Comparison of ENCODE assay signal across 20 cellular contexts in the genomic region with DNA sequence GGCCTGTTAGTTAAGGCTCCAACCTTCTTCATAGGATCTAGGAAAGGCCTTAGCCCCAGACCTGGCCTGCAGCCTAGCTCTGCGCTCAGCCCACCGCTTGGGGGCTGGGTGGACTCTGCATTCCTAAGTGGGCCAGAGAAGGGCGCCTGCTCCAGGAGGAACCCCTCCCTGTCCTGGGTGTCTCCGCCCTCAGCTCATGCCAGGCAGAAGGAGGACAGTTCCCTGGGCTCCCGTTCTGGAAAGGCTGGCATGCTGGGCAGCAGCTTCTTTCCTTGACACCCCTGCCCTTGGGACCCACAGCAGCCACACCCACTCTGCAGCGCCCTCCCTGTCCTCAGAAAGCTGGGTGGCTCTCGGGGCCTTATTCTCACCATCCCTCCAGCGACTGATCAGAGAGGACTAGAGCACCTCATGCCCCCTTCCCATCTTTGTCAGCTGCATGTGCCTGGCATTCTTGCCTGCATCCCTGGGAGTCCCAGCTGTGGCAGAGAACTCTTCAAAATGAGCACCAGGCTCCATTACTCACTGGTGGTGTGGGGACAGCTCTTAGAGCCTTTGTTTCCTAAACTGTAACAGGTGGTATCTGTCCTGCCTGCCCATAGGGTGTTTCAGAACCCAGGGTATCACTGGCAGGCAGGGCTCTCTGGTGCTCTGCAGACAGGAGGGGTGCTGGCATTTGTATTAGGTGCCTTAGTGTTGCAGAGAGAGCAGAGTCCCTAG. TPM values are rescaled to one million over a fixed set of nuclear protein-coding genes. Genes with fewer than 3 reads are reported as not detected.
DNase-seq lines count a peak whose midpoint lies in the region; TF ChIP-seq lines count a peak whose summit lies in the region.
"Had no signal": no experiment of that assay in that cellular context is flagged by ENCODE, and none has a peak within 500 bp of the region (broad histone marks: within the 10 kb centered on the region; RNA-seq: fewer than 3 reads in every experiment).

No MANE protein-coding gene starts in this region.

- no peaks in the 10 kb centered on the region for H3K27me3 ChIP-seq in skeletal muscle tissue (ENCODE audit: control insufficient read depth in 3 of 3, insufficient read depth in 3 of 3, low read length in 3 of 3)
- no peaks in the 10 kb centered on the region for H3K27me3 ChIP-seq in effector memory CD4-positive, alpha-beta T cell (replicated peaks; ENCODE audit: control insufficient read depth, insufficient read depth, low read length, poor library complexity, severe bottlenecking)

- peak overlapping the region in 2 of 3 donors; percentile 33 to 60 for H3K9ac ChIP-seq in skeletal muscle tissue (ENCODE audit: low read depth in 1 of 3, low read length in 3 of 3)
- H3K9ac ChIP-seq: KMS-11 had no signal

- no peak overlapping the region for H3K4me3 Mint-ChIP-seq in brain
- H3K4me3 Mint-ChIP-seq: activated CD4-positive, alpha-beta memory T cell treated with anti-CD3 and anti-CD28 coated beads, Interleukin-2, amount 10 ng/mL, durations not matched to agents 7 days and 5 days; CD4-positive, alpha-beta T cell; HFFc6 had no signal

- peaks cover 21 to 29% (median 27%) of the 10 kb centered on the region in 3 donors for H3K4me1 ChIP-seq in skeletal muscle tissue (ENCODE audit: control insufficient read depth in 3 of 3, insufficient read depth in 3 of 3, low read length in 3 of 3)
- H3K4me1 ChIP-seq in effector memory CD4-positive, alpha-beta T cell (ENCODE audit: control insufficient read depth, insufficient read depth, low read length, poor library complexity, severe bottlenecking): no peaks in the 10 kb centered on the region

- DNase-seq in ELF-1 (ENCODE audit: low read depth, low spot score) (peak; percentile 50), midbrain (lab: John Stamatoyannopoulos, UW) (peak; percentile 22), NCI-H128 (lab: John Stamatoyannopoulos, UW; ENCODE audit: unreplicated experiment) (no peak), kidney glomerular epithelial cell (lab: John Stamatoyannopoulos, UW) (no peak), DMS79 treated with DMSO at 0.1 percent for 48 hours (lab: John Stamatoyannopoulos, UW) (no peak)
- no peak for DNase-seq in effector memory CD4-positive, alpha-beta T cell
- DNase-seq: activated CD4-positive, alpha-beta memory T cell treated with anti-CD3 and anti-CD28 coated beads, Interleukin-2, amount 10 ng/mL, durations not matched to agents 7 days and 5 days; activated CD4-positive, CD25-positive, alpha-beta regulatory T cell; activated effector memory CD4-positive, alpha-beta T cell treated with anti-CD3 and anti-CD28 coated beads, Interleukin-2, amount 50 U/mL, for 16 hours; activated T-cell treated with anti-CD3 and anti-CD28 coated beads for 4 hours; CD4-positive, alpha-beta T cell; DMS 273 treated with DMSO at 0.1 percent for 48 hours; NCI-H2171 treated with DMSO at 0.1 percent for 48 hours; NCI-H526 treated with DMSO at 0.1 percent for 48 hours; retina had no signal

- H3K36me3 Mint-ChIP-seq in brain: peaks cover 11% of the 10 kb centered on the region

- peaks cover 0 to 25% (median 14%) of the 10 kb centered on the region in 3 donors for H3K36me3 ChIP-seq in skeletal muscle tissue (ENCODE audit: control insufficient read depth in 3 of 3, insufficient read depth in 3 of 3, low read length in 3 of 3)
- H3K36me3 ChIP-seq in effector memory CD4-positive, alpha-beta T cell (ENCODE audit: control insufficient read depth, insufficient read depth, low read length): no peaks in the 10 kb centered on the region

- TF ChIP-seq CTCF in brain (conservative IDR thresholded peaks at IDR 0.05): no peak

- H3K4me3 ChIP-seq in skeletal muscle tissue (ENCODE audit: low read length in 3 of 3): no peak overlapping the region
- no peak overlapping the region for H3K4me3 ChIP-seq in effector memory CD4-positive, alpha-beta T cell (ENCODE audit: insufficient read depth, low read depth, low read length, poor library complexity, severe bottlenecking)
- H3K4me3 ChIP-seq: lung had no signal

- H3K27ac ChIP-seq in skeletal muscle tissue (ENCODE audit: low read depth, low read length): peak overlapping the region; percentile 76
- H3K27ac ChIP-seq in effector memory CD4-positive, alpha-beta T cell (ENCODE audit: insufficient read depth, low read length, poor library complexity, severe bottlenecking): no peak overlapping the region
- H3K27ac ChIP-seq: KMS-11 had no signal

- H3K27me3 Mint-ChIP-seq in brain: no peaks in the 10 kb centered on the region
- H3K27me3 Mint-ChIP-seq: activated CD4-positive, alpha-beta memory T cell treated with anti-CD3 and anti-CD28 coated beads, Interleukin-2, amount 10 ng/mL, durations not matched to agents 7 days and 5 days; CD4-positive, alpha-beta T cell had no signal

- peaks cover 23% of the 10 kb centered on the region for H3K4me1 Mint-ChIP-seq in brain

- no peaks in the 10 kb centered on the region for H3K9me3 ChIP-seq in skeletal muscle tissue (ENCODE audit: control insufficient read depth in 3 of 3, low read length in 3 of 3)
- no peaks in the 10 kb centered on the region for H3K9me3 ChIP-seq in effector memory CD4-positive, alpha-beta T cell (ENCODE audit: control insufficient read depth, low read length)

- H3K9me3 Mint-ChIP-seq in brain: no peaks in the 10 kb centered on the region
- H3K9me3 Mint-ChIP-seq: activated CD4-positive, alpha-beta memory T cell treated with anti-CD3 and anti-CD28 coated beads, Interleukin-2, amount 10 ng/mL, durations not matched to agents 7 days and 5 days; CD4-positive, alpha-beta T cell; HFFc6 had no signal

- H3K27ac Mint-ChIP-seq in brain: peak overlapping the region in 4 of 5 experiments; percentile 43 to 99 (median 84)
- H3K27ac Mint-ChIP-seq: activated CD4-positive, alpha-beta memory T cell treated with anti-CD3 and anti-CD28 coated beads, Interleukin-2, amount 10 ng/mL, durations not matched to agents 7 days and 5 days; CD4-positive, alpha-beta T cell had no signal

RNA-seq across cellular contexts. Expression of a gene that starts 20.3 kb away (rescaled TPM):
- polyA plus RNA-seq in brain (ENCODE audit: insufficient read depth, low read depth, low replicate concordance): 70.8 TPM
- not detected for total RNA-seq in skeletal muscle tissue

RNA-seq across cellular contexts. Expression of a gene that starts 51.9 kb away (rescaled TPM):
- 13.4 TPM for polyA plus RNA-seq in brain (ENCODE audit: insufficient read depth, low read depth, low replicate concordance)
- total RNA-seq in skeletal muscle tissue: 1.0 TPM

Comparison
In these comparisons a context has a peak if more than half of its experiments do, and no peak if none do; other contexts are left out.
1. DNase-seq: peak in ELF-1 (single experiment) and midbrain (single experiment); none in NCI-H128 (single experiment), kidney glomerular epithelial cell (single experiment), DMS79 treated with DMSO at 0.1 percent for 48 hours (single experiment) and effector memory CD4-positive, alpha-beta T cell (0 of 3).